16 cellular contexts compared by ENCODE assay signal in genomic region chr5:134547999-134548626, GRCh38. TPM values are rescaled to one million over a fixed set of nuclear protein-coding genes. Genes with fewer than 3 reads are reported as not detected.
A peak's percentile ranks its signal among the peaks of the same experiment; 100 is the strongest.
DNase-seq lines count a peak whose midpoint lies in the region; ATAC-seq, FAIRE-seq and TF ChIP-seq lines count a peak whose summit lies in the region.
"Had no signal": no experiment of that assay in that cellular context is flagged by ENCODE, and none has a peak within 500 bp of the region (broad histone marks: within the 10 kb centered on the region; RNA-seq: fewer than 3 reads in every experiment).

No MANE protein-coding gene starts in this region.

- no peak for FAIRE-seq in keratinocyte (lab: Jason Lieb, UNC)
- FAIRE-seq: bronchial epithelial cell had no signal

- DNase-seq in right cardiac atrium (peak in 1 of 3 donors; percentile 46), heart left ventricle (no peak), keratinocyte (ENCODE audit: low read depth, low spot score) (no peak), MV-4-11 (lab: John Stamatoyannopoulos, UW) (no peak), testis (no peak), HUDEP-2 (lab: John Stamatoyannopoulos, UW; ENCODE audit: unreplicated experiment in 76 of 76) (no peak)
- no peak for DNase-seq in activated T-helper 1 cell treated with anti-CD3 and anti-CD28 coated beads, Interleukin-12 subunit alpha, Interleukin-12 subunit beta, Interleukin-2, Interleukin-4 antibody, amounts not matched to agents 30 ng/mL and 10 ng/mL and 1 ng/mL, durations not matched to agents 14 hours and 24 hours and 36 hours (ENCODE audit: low spot score)
- DNase-seq: activated T-cell treated with anti-CD3 and anti-CD28 coated beads, Interleukin-2, amount 50 U/mL, for 1 hour; NCI-H1417 treated with DMSO at 0.1 percent for 48 hours; NCI-H774; SJCRH30; stimulated activated CD4-positive, alpha-beta T cell treated with anti-CD3 and anti-CD28 coated beads, Interleukin-15, amount 100 ng/mL, for 24 hours had no signal

- H3K27ac ChIP-seq in right cardiac atrium (ENCODE audit: low read length) (peak overlapping the region; percentile 44), heart left ventricle (peak overlapping the region in 6 of 12 donors; percentile 10 to 41 (median 34)), keratinocyte (ENCODE audit: control insufficient read depth, insufficient read depth, low read length) (no peak overlapping the region), testis (no peak overlapping the region)
- H3K27ac ChIP-seq: epithelial cell of prostate, hepatocyte, SJCRH30 had no signal

- peaks cover 4% of the 10 kb centered on the region for H3K9me1 ChIP-seq in keratinocyte (ENCODE audit: control insufficient read depth, extremely low read depth, insufficient read depth, low read length)

- peaks cover 40% of the 10 kb centered on the region for H3K4me1 Mint-ChIP-seq in activated T-helper 1 cell treated with anti-CD3 and anti-CD28 coated beads, Interleukin-12 subunit alpha, Interleukin-12 subunit beta, Interleukin-2, Interleukin-4 antibody, amounts not matched to agents 30 ng/mL and 10 ng/mL and 1 ng/mL, durations not matched to agents 14 hours and 24 hours and 36 hours (ENCODE audit: low read depth)

- H3K9me3 ChIP-seq in right cardiac atrium (ENCODE audit: control insufficient read depth, low read length), result no peaks in the 10 kb centered on the region
- no peaks in the 10 kb centered on the region for H3K9me3 ChIP-seq in heart left ventricle
- no peaks in the 10 kb centered on the region for H3K9me3 ChIP-seq in keratinocyte (ENCODE audit: control insufficient read depth, low read depth, low read length)
- H3K9me3 ChIP-seq in testis, result no peaks in the 10 kb centered on the region
- H3K9me3 ChIP-seq: SJCRH30 had no signal

- H3K4me1 ChIP-seq in right cardiac atrium (ENCODE audit: control insufficient read depth, insufficient read depth, low read length), result peaks cover 45% of the 10 kb centered on the region
- H3K4me1 ChIP-seq in heart left ventricle, result peaks cover 20 to 95% (median 81%) of the 10 kb centered on the region in 12 donors
- H3K4me1 ChIP-seq in keratinocyte (ENCODE audit: control insufficient read depth, extremely low read depth, insufficient read depth, low read length), result peaks cover 30% of the 10 kb centered on the region
- H3K4me1 ChIP-seq in testis, result peaks cover 6% of the 10 kb centered on the region
- H3K4me1 ChIP-seq: SJCRH30 had no signal

- WGBS in right cardiac atrium, result 67% methylated on average over 12 of the region's 12 CpGs
- WGBS in heart left ventricle, 4 donors, result 54 to 70% (median 62%) methylated on average over 10 to 12 of the region's 12 CpGs
- WGBS in testis, 2 donors, result 82 to 88% methylated on average over 9 to 12 of the region's 12 CpGs

- H3K27me3 Mint-ChIP-seq in activated T-helper 1 cell treated with anti-CD3 and anti-CD28 coated beads, Interleukin-12 subunit alpha, Interleukin-12 subunit beta, Interleukin-2, Interleukin-4 antibody, amounts not matched to agents 30 ng/mL and 10 ng/mL and 1 ng/mL, durations not matched to agents 14 hours and 24 hours and 36 hours (ENCODE audit: insufficient read depth), result no peaks in the 10 kb centered on the region

- H3K36me3 Mint-ChIP-seq in activated T-helper 1 cell treated with anti-CD3 and anti-CD28 coated beads, Interleukin-12 subunit alpha, Interleukin-12 subunit beta, Interleukin-2, Interleukin-4 antibody, amounts not matched to agents 30 ng/mL and 10 ng/mL and 1 ng/mL, durations not matched to agents 14 hours and 24 hours and 36 hours (ENCODE audit: low read depth), result peaks cover 30% of the 10 kb centered on the region

- dilution Hi-C loops in keratinocyte (cut with MboI; ENCODE audit: extremely low pct_ligation_motif_present, low sequenced_read_pairs), result no loop called here

- H3K4me3 ChIP-seq in right cardiac atrium (ENCODE audit: low read length) (no peak overlapping the region), heart left ventricle (no peak overlapping the region), keratinocyte (ENCODE audit: control insufficient read depth in 2 of 3, extremely low read depth in 1 of 3, insufficient read depth in 2 of 3, low read depth in 1 of 3, low read length in 3 of 3) (no peak overlapping the region), testis (no peak overlapping the region)
- H3K4me3 ChIP-seq: hepatocyte, SJCRH30 had no signal

- H3K4me2 ChIP-seq in keratinocyte (ENCODE audit: control insufficient read depth, extremely low read depth, insufficient read depth, low read depth, low read length), result peak overlapping the region; percentile 6
- H3K4me2 ChIP-seq: hepatocyte had no signal

- H3K27ac Mint-ChIP-seq in activated T-helper 1 cell treated with anti-CD3 and anti-CD28 coated beads, Interleukin-12 subunit alpha, Interleukin-12 subunit beta, Interleukin-2, Interleukin-4 antibody, amounts not matched to agents 30 ng/mL and 10 ng/mL and 1 ng/mL, durations not matched to agents 14 hours and 24 hours and 36 hours, result peak overlapping the region; percentile 69

- TF ChIP-seq POLR2A in heart left ventricle (IDR thresholded peaks at IDR 0.05) (no peak), testis (IDR thresholded peaks at IDR 0.05) (no peak)

- H4K20me1 ChIP-seq in keratinocyte (ENCODE audit: control insufficient read depth, extremely low read depth, insufficient read depth, low read length), result peaks cover 4% of the 10 kb centered on the region

- TF ChIP-seq CTCF in heart left ventricle (IDR thresholded peaks at IDR 0.05) (no peak), keratinocyte (optimal IDR thresholded peaks at IDR 0.05 in 1 of 3, IDR thresholded peaks at IDR 0.05 in 1 of 3, conservative IDR thresholded peaks at IDR 0.05 in 1 of 3; ENCODE audit: extremely low read depth in 1 of 3, insufficient read depth in 2 of 3, low read length in 3 of 3) (no peak), testis (IDR thresholded peaks at IDR 0.05) (no peak)

- no peaks in the 10 kb centered on the region for H3K9me3 Mint-ChIP-seq in activated T-helper 1 cell treated with anti-CD3 and anti-CD28 coated beads, Interleukin-12 subunit alpha, Interleukin-12 subunit beta, Interleukin-2, Interleukin-4 antibody, amounts not matched to agents 30 ng/mL and 10 ng/mL and 1 ng/mL, durations not matched to agents 14 hours and 24 hours and 36 hours

- H3K4me3 Mint-ChIP-seq in activated T-helper 1 cell treated with anti-CD3 and anti-CD28 coated beads, Interleukin-12 subunit alpha, Interleukin-12 subunit beta, Interleukin-2, Interleukin-4 antibody, amounts not matched to agents 30 ng/mL and 10 ng/mL and 1 ng/mL, durations not matched to agents 14 hours and 24 hours and 36 hours, result no peak overlapping the region

- intact Hi-C loops in right cardiac atrium (cut with DNase I), result no loop called here
- intact Hi-C loops in heart left ventricle (cut with DNase I), result loop anchor here in 1 of 10 donors (2.0 kb wide), 1 partner anchor 19 kb away; no protein-coding TSS in a partner anchor
- intact Hi-C loops in activated T-helper 1 cell treated with anti-CD3 and anti-CD28 coated beads, Interleukin-12 subunit alpha, Interleukin-12 subunit beta, Interleukin-2, Interleukin-4 antibody, amounts not matched to agents 30 ng/mL and 10 ng/mL and 1 ng/mL, durations not matched to agents 14 hours and 24 hours and 36 hours (cut with micrococcal nuclease), result no loop called here
- intact Hi-C loops in testis (cut with DNase I; ENCODE audit: low total_unique reads), result no loop called here

- H3K36me3 ChIP-seq in heart left ventricle (peaks cover 0 to 74% (median 61%) of the 10 kb centered on the region in 9 donors), keratinocyte (ENCODE audit: control insufficient read depth in 2 of 2, extremely low read depth in 1 of 2, insufficient read depth in 2 of 2, low read length in 2 of 2) (peaks cover 2 to 21% of the 10 kb centered on the region in 2 experiments), testis (ENCODE audit: low read depth, missing control alignments) (no peaks in the 10 kb centered on the region)
- H3K36me3 ChIP-seq: SJCRH30 had no signal

- no peak overlapping the region for H2AFZ ChIP-seq in keratinocyte (ENCODE audit: control insufficient read depth, low read length)
- H2AFZ ChIP-seq: hepatocyte had no signal

- H3K27me3 ChIP-seq in right cardiac atrium (ENCODE audit: control insufficient read depth, insufficient read depth) (no peaks in the 10 kb centered on the region), heart left ventricle (no peaks in the 10 kb centered on the region), keratinocyte (ENCODE audit: control insufficient read depth, extremely low read depth, insufficient read depth, low read length) (no peaks in the 10 kb centered on the region), testis (no peaks in the 10 kb centered on the region)
- H3K27me3 ChIP-seq: hepatocyte, SJCRH30 had no signal

- no peaks in the 10 kb centered on the region for H3K79me2 ChIP-seq in keratinocyte (ENCODE audit: control insufficient read depth, insufficient read depth, low read length)

- no peak overlapping the region for H3K9ac ChIP-seq in keratinocyte (ENCODE audit: control insufficient read depth, extremely low read depth, insufficient read depth, low read length)

- ATAC-seq in right cardiac atrium (no peak), heart left ventricle (no peak), GM21723 (IDR thresholded peaks at IDR 0.05; ENCODE audit: unreplicated experiment) (no peak)

RNA-seq across cellular contexts. Expression of gene JADE2, which starts 22.6 kb away (rescaled TPM):
- total RNA-seq in right cardiac atrium (10 to 100 TPM; 45.5 to 51.6 (median 48.3) TPM), heart left ventricle (10 to 100 TPM; 22.8 to 54.8 (median 33.9) TPM), testis (10 to 100 TPM; 54.5 to 67.2 TPM)
- polyA plus RNA-seq in right cardiac atrium (18.6 TPM), heart left ventricle (10 to 100 TPM in 1 of 2 donors, 1 to 10 TPM in 1; 8.3 to 17.1 TPM), keratinocyte (8.4 to 15.5 TPM (median 11.1 TPM) in 3 replicates), testis (ENCODE audit: insufficient read depth, low read depth, low replicate concordance) (26.0 TPM)
- 70.2 and 74.3 TPM in 2 replicates for total RNA-seq in activated T-helper 1 cell treated with anti-CD3 and anti-CD28 coated beads, Interleukin-12 subunit alpha, Interleukin-12 subunit beta, Interleukin-2, Interleukin-4 antibody, amounts not matched to agents 30 ng/mL and 10 ng/mL and 1 ng/mL, durations not matched to agents 14 hours and 24 hours and 36 hours
- 3.3 TPM for polyA plus RNA-seq in keratinocyte (2011; ENCODE audit: low read depth)
- polyA plus RNA-seq in keratinocyte (2011; cell fraction: cytosol; rRNA removed), result 6.2 and 10.7 TPM in 2 replicates
- 13.5 and 16.0 TPM in 2 replicates for polyA plus RNA-seq in keratinocyte (2011; cell fraction: nucleus; rRNA removed)
- 3.0 and 18.5 TPM in 2 replicates for polyA plus RNA-seq in keratinocyte (2012; ENCODE audit: low replicate concordance)
- 16.5 to 42.2 TPM (median 27.7 TPM) in 3 replicates for polyA minus RNA-seq in keratinocyte
- polyA minus RNA-seq in keratinocyte (2011; cell fraction: cytosol; rRNA and poly(A)+ RNA removed), result 25.3 TPM
- polyA minus RNA-seq in keratinocyte (2011; cell fraction: nucleus; rRNA and poly(A)+ RNA removed), result 19.3 and 20.4 TPM in 2 replicates
